1 cellular context compared by ENCODE assay signal in the genomic region with DNA sequence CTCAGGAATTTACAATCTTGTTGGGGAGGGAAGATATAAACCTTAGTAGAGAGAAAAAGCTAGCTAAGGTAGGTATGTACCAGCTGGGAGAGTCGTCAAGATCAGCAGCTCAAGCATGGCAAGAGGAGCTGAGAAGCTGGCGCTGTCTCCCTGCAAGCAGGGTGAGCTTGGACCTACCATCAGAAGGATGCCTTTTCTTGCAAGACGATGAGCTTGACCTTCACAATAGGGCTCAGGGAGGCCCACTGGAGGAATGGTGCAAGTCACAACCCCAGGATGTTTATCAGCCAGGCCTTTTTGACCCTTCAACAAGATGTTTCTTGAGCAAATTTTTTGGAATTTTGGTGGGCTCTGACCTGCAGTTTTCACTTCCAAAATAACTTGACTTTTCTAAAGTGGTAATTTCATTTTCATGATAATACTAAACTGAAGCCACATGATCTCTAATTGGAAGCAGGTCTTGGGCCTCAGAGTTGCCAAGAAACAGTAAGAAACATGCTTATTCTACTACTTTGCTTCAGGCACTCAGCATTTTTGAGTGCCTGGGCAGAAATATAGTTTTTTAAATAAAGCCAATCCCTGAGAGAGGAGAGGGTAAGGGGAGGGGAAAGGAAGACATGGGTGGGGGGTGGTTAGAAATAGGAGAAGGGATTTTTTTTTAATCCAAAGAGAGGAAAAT.
TF ChIP-seq lines count a peak whose summit lies in the region.

No MANE protein-coding gene starts in this region.

TF ChIP-seq in SK-N-SH treated with all-trans-retinoic acid at 6 μM for 48 hours, 23 proteins besides CTCF, POLR2A, EP300 and RAD21 (continued from another document):
- no peak for TF ChIP-seq CREB5 (CRISPR knock-in tag; IDR thresholded peaks at IDR 0.05; ENCODE audit: low read depth)
- TF ChIP-seq, protein P1, sequence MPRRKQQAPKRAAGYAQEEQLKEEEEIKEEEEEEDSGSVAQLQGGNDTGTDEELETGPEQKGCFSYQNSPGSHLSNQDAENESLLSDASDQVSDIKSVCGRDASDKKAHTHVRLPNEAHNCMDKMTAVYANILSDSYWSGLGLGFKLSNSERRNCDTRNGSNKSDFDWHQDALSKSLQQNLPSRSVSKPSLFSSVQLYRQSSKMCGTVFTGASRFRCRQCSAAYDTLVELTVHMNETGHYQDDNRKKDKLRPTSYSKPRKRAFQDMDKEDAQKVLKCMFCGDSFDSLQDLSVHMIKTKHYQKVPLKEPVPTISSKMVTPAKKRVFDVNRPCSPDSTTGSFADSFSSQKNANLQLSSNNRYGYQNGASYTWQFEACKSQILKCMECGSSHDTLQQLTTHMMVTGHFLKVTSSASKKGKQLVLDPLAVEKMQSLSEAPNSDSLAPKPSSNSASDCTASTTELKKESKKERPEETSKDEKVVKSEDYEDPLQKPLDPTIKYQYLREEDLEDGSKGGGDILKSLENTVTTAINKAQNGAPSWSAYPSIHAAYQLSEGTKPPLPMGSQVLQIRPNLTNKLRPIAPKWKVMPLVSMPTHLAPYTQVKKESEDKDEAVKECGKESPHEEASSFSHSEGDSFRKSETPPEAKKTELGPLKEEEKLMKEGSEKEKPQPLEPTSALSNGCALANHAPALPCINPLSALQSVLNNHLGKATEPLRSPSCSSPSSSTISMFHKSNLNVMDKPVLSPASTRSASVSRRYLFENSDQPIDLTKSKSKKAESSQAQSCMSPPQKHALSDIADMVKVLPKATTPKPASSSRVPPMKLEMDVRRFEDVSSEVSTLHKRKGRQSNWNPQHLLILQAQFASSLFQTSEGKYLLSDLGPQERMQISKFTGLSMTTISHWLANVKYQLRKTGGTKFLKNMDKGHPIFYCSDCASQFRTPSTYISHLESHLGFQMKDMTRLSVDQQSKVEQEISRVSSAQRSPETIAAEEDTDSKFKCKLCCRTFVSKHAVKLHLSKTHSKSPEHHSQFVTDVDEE (CRISPR knock-in tag; IDR thresholded peaks at IDR 0.05): no peak
- no peak for TF ChIP-seq PATZ1 (CRISPR knock-in tag; IDR thresholded peaks at IDR 0.05; ENCODE audit: borderline replicate concordance)
- TF ChIP-seq CSDC2 (CRISPR knock-in tag; IDR thresholded peaks at IDR 0.05): no peak
- no peak for TF ChIP-seq PPARA (CRISPR knock-in tag; IDR thresholded peaks at IDR 0.05; ENCODE audit: borderline replicate concordance)
- TF ChIP-seq ZFP3 (CRISPR knock-in tag; IDR thresholded peaks at IDR 0.05): no peak
- TF ChIP-seq, protein P2, sequence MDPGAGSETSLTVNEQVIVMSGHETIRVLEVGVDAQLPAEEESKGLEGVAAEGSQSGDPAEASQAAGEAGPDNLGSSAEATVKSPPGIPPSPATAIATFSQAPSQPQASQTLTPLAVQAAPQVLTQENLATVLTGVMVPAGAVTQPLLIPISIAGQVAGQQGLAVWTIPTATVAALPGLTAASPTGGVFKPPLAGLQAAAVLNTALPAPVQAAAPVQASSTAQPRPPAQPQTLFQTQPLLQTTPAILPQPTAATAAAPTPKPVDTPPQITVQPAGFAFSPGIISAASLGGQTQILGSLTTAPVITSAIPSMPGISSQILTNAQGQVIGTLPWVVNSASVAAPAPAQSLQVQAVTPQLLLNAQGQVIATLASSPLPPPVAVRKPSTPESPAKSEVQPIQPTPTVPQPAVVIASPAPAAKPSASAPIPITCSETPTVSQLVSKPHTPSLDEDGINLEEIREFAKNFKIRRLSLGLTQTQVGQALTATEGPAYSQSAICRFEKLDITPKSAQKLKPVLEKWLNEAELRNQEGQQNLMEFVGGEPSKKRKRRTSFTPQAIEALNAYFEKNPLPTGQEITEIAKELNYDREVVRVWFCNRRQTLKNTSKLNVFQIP (CRISPR knock-in tag; IDR thresholded peaks at IDR 0.05; ENCODE audit: borderline replicate concordance, low read depth): no peak
